In genomic region chr3:46282696-46283095, GRCh38 we compare ENCODE assay signal across 28 cellular contexts. TPM values are rescaled to one million over a fixed set of nuclear protein-coding genes. Genes with fewer than 3 reads are reported as not detected.
DNase-seq lines count a peak whose midpoint lies in the region; ATAC-seq, FAIRE-seq and TF ChIP-seq lines count a peak whose summit lies in the region.
"Had no signal": no experiment of that assay in that cellular context is flagged by ENCODE, and none has a peak within 500 bp of the region (broad histone marks: within the 10 kb centered on the region; RNA-seq: fewer than 3 reads in every experiment).

No MANE protein-coding gene starts in this region.

- no peak for TF ChIP-seq CTCF in GM12878 (IDR thresholded peaks at IDR 0.05 in 2 of 3, conservative IDR thresholded peaks at IDR 0.05 in 1 of 3; ENCODE audit: control insufficient read depth in 2 of 3, extremely low read depth in 1 of 3, insufficient read depth in 1 of 3, low read depth in 3 of 3, low read length in 3 of 3)

- no peak for TF ChIP-seq POLR2A in GM12878 (IDR thresholded peaks at IDR 0.05; ENCODE audit: low read depth, low read length)

- H3K36me3 ChIP-seq in GM12878 (ENCODE audit: control insufficient read depth in 2 of 2, insufficient read depth in 2 of 2, low read length in 1 of 2) = no peaks in the 10 kb centered on the region
- no peaks in the 10 kb centered on the region for H3K36me3 ChIP-seq in Karpas-422 (ENCODE audit: insufficient read depth, low read length)
- H3K36me3 ChIP-seq: breast epithelium, neutrophil had no signal

- no peak overlapping the region for H3K27ac ChIP-seq in GM12878 (ENCODE audit: control insufficient read depth, insufficient read depth)
- H3K27ac ChIP-seq in Karpas-422 (ENCODE audit: low read length) = no peak overlapping the region
- H3K27ac ChIP-seq: breast epithelium, neutrophil had no signal

- POLR2A ChIA-PET in GM12878 (lab: Charles Lee) = no interaction called here

- H3K4me2 ChIP-seq in GM12878 (ENCODE audit: control insufficient read depth, insufficient read depth) (no peak overlapping the region), Karpas-422 (ENCODE audit: low read depth, low read length, poor library complexity, severe bottlenecking) (no peak overlapping the region)

- H3K9me2 ChIP-seq in Karpas-422 (replicated peaks; ENCODE audit: insufficient read depth, low read length) = no peaks in the 10 kb centered on the region

- in situ Hi-C loops in GM12878 (cut with MboI) = no loop called here

- TF ChIP-seq RAD21 in GM12878 (IDR thresholded peaks at IDR 0.05; ENCODE audit: insufficient read depth, low read depth, low read length) = no peak

- SMC1A ChIA-PET in GM12878 (lab: Charles Lee; ENCODE audit: uncharacterized antibody, unreplicated experiment) = interaction anchor here (0.6 kb wide), 1 partner anchor 17 kb away, joined by 3 read pairs; no protein-coding TSS in a partner anchor

- CTCF ChIA-PET in GM12878 (lab: Yijun Ruan, JAX) = interaction anchor here (1.3 kb wide), 1 partner anchor 88 kb away, joined by 7 read pairs; the partner anchor contains the start of gene CCR5

- H3K4me1 ChIP-seq in GM12878 (ENCODE audit: control insufficient read depth, insufficient read depth, low read length) (peaks cover 25% of the 10 kb centered on the region), Karpas-422 (ENCODE audit: low read length) (no peaks in the 10 kb centered on the region)
- H3K4me1 ChIP-seq: breast epithelium had no signal

- no peaks in the 10 kb centered on the region for H3K27me3 Mint-ChIP-seq in activated CD4-positive, alpha-beta T cell treated with anti-CD3 and anti-CD28 coated beads, Interleukin-2, amount 10 ng/mL, durations not matched to agents 24 days and 14 days

- H3K4me1 Mint-ChIP-seq in activated CD4-positive, alpha-beta T cell treated with anti-CD3 and anti-CD28 coated beads, Interleukin-2, amount 10 ng/mL, durations not matched to agents 24 days and 14 days = peaks cover 78% of the 10 kb centered on the region
- peaks cover 84% of the 10 kb centered on the region for H3K4me1 Mint-ChIP-seq in stimulated activated effector memory CD8-positive, alpha-beta T cell treated with anti-CD3 and anti-CD28 coated beads, Interleukin-12 subunit alpha, Interleukin-12 subunit beta, amount 100 ng/mL, for 72 hours

- peak; percentile 54 for DNase-seq in activated CD4-positive, alpha-beta T cell treated with anti-CD3 and anti-CD28 coated beads, Interleukin-2, amount 10 ng/mL, durations not matched to agents 24 days and 14 days
- DNase-seq in activated CD4-positive, alpha-beta T cell treated with anti-CD3 and anti-CD28 coated beads for 48 hours = no peak
- DNase-seq in MV-4-11 (lab: John Stamatoyannopoulos, UW) (peak; percentile 18), GM12878 (ENCODE audit: low read depth, low spot score) (no peak), ureter (ENCODE audit: low spot score) (no peak), Karpas-422 (no peak)
- DNase-seq in stimulated activated effector memory CD8-positive, alpha-beta T cell treated with anti-CD3 and anti-CD28 coated beads, Interleukin-12 subunit alpha, Interleukin-12 subunit beta, amount 100 ng/mL, for 72 hours (ENCODE audit: low spot score in 2 of 2) = peak in 1 of 2 donors; percentile 48
- DNase-seq: activated CD4-positive, CD25-positive, alpha-beta regulatory T cell; activated effector memory CD4-positive, alpha-beta T cell treated with Interleukin-2 at 50 U/mL for 16 hours; C1 segment of cervical spinal cord; dermis blood vessel endothelial cell; DMS153; left ventricle myocardium superior; NCI-H146; NCI-H69; stimulated activated CD4-positive, alpha-beta T cell treated with anti-CD3 and anti-CD28 coated beads, Interleukin-4, amount 100 ng/mL, for 24 hours; T-helper 9 cell had no signal

- TF ChIP-seq EP300 in GM12878 (IDR thresholded peaks at IDR 0.05; ENCODE audit: borderline replicate concordance in 1 of 2, control insufficient read depth in 1 of 2, low read depth in 2 of 2, low read length in 2 of 2) = no peak

- H4K20me1 ChIP-seq in GM12878 (ENCODE audit: control insufficient read depth, insufficient read depth) (no peaks in the 10 kb centered on the region), Karpas-422 (ENCODE audit: insufficient read depth, low read depth, low read length) (no peaks in the 10 kb centered on the region)

- H3K79me2 ChIP-seq in GM12878 (ENCODE audit: control insufficient read depth, insufficient read depth, low read length) = no peaks in the 10 kb centered on the region
- no peaks in the 10 kb centered on the region for H3K79me2 ChIP-seq in Karpas-422 (ENCODE audit: low read length)

- H2AFZ ChIP-seq in GM12878 (ENCODE audit: control insufficient read depth, low read depth, low read length) = no peak overlapping the region
- H2AFZ ChIP-seq in Karpas-422 (ENCODE audit: low read length) = no peak overlapping the region

- peaks cover 2% of the 10 kb centered on the region; the same call in 2 of the 3 replicates for H3K9me3 ChIP-seq in GM12878 (replicated peaks; ENCODE audit: control insufficient read depth, insufficient read depth, low read length)
- no peaks in the 10 kb centered on the region for H3K9me3 ChIP-seq in Karpas-422 (ENCODE audit: low read length)
- H3K9me3 ChIP-seq: neutrophil had no signal

- FAIRE-seq in GM12878 (lab: Jason Lieb, UNC) = no peak
- FAIRE-seq: G401.6, urothelium cell line had no signal

- H3K9ac ChIP-seq in GM12878 (ENCODE audit: control insufficient read depth, insufficient read depth, low read length) (no peak overlapping the region), Karpas-422 (ENCODE audit: low read length) (no peak overlapping the region)

- H3K9me3 Mint-ChIP-seq in activated CD4-positive, alpha-beta T cell treated with anti-CD3 and anti-CD28 coated beads, Interleukin-2, amount 10 ng/mL, durations not matched to agents 24 days and 14 days = peaks cover 15% of the 10 kb centered on the region
- peaks cover under 1% of the 10 kb centered on the region for H3K9me3 Mint-ChIP-seq in stimulated activated effector memory CD8-positive, alpha-beta T cell treated with anti-CD3 and anti-CD28 coated beads, Interleukin-12 subunit alpha, Interleukin-12 subunit beta, amount 100 ng/mL, for 72 hours

- 80% methylated on average over 2 of the region's 2 CpGs for WGBS in GM12878 (ENCODE audit: insufficient coverage, insufficient replicate concordance, low lambda C conversion rate, missing lambda C conversion rate)

- H3K4me3 ChIP-seq in GM12878 (no peak overlapping the region), Karpas-422 (ENCODE audit: low read length) (no peak overlapping the region)
- H3K4me3 ChIP-seq: breast epithelium had no signal

- no TSS peak for BruUV-seq in GM12878 (replicated peaks; lab: Mats Ljungman, UMichigan)

- peak overlapping the region; percentile 6 for H3K27ac Mint-ChIP-seq in activated CD4-positive, alpha-beta T cell treated with anti-CD3 and anti-CD28 coated beads, Interleukin-2, amount 10 ng/mL, durations not matched to agents 24 days and 14 days
- peak overlapping the region; percentile 84 for H3K27ac Mint-ChIP-seq in stimulated activated effector memory CD8-positive, alpha-beta T cell treated with anti-CD3 and anti-CD28 coated beads, Interleukin-12 subunit alpha, Interleukin-12 subunit beta, amount 100 ng/mL, for 72 hours

- RAD21 ChIA-PET in GM12878 (lab: Charles Lee; ENCODE audit: unreplicated experiment) = interaction anchor here (1.4 kb wide), 1 partner anchor 17 kb away, joined by 3 read pairs; no protein-coding TSS in a partner anchor

- peaks cover 11% of the 10 kb centered on the region for H3K36me3 Mint-ChIP-seq in activated CD4-positive, alpha-beta T cell treated with anti-CD3 and anti-CD28 coated beads, Interleukin-2, amount 10 ng/mL, durations not matched to agents 24 days and 14 days (ENCODE audit: low read depth)
- H3K36me3 Mint-ChIP-seq in stimulated activated effector memory CD8-positive, alpha-beta T cell treated with anti-CD3 and anti-CD28 coated beads, Interleukin-12 subunit alpha, Interleukin-12 subunit beta, amount 100 ng/mL, for 72 hours = peaks cover 27% of the 10 kb centered on the region

- intact Hi-C loops in activated CD4-positive, alpha-beta T cell treated with anti-CD3 and anti-CD28 coated beads, Interleukin-2, amount 10 ng/mL, durations not matched to agents 24 days and 14 days (cut with micrococcal nuclease) = no loop called here
- intact Hi-C loops in GM12878 (cut with micrococcal nuclease; ENCODE audit: unreplicated experiment) = no loop called here

- no peak overlapping the region for H3K4me3 Mint-ChIP-seq in activated CD4-positive, alpha-beta T cell treated with anti-CD3 and anti-CD28 coated beads, Interleukin-2, amount 10 ng/mL, durations not matched to agents 24 days and 14 days
- H3K4me3 Mint-ChIP-seq in stimulated activated effector memory CD8-positive, alpha-beta T cell treated with anti-CD3 and anti-CD28 coated beads, Interleukin-12 subunit alpha, Interleukin-12 subunit beta, amount 100 ng/mL, for 72 hours = peak overlapping the region; percentile 35

- peak; percentile 50; the same call in 2 of the 3 replicates for ATAC-seq in GM12878
- ATAC-seq in stimulated activated effector memory CD8-positive, alpha-beta T cell treated with anti-CD3 and anti-CD28 coated beads, Interleukin-12 subunit alpha, Interleukin-12 subunit beta, amount 100 ng/mL, for 72 hours = no peak
- no peak for ATAC-seq in HG02852 (IDR thresholded peaks at IDR 0.05; ENCODE audit: unreplicated experiment)
- ATAC-seq: left ventricle myocardium superior, Panc1 had no signal

- no peaks in the 10 kb centered on the region for H3K27me3 ChIP-seq in GM12878 (replicated peaks in 1 of 2; ENCODE audit: control insufficient read depth in 2 of 2, insufficient read depth in 2 of 2, low read length in 1 of 2)
- H3K27me3 ChIP-seq in Karpas-422 (ENCODE audit: low read length) = no peaks in the 10 kb centered on the region; the same call in 1 of the 2 replicates
- H3K27me3 ChIP-seq: breast epithelium, neutrophil had no signal

RNA-seq across cellular contexts. Expression of gene CCR3, which starts 40.4 kb away (rescaled TPM):
- total RNA-seq in activated CD4-positive, alpha-beta T cell treated with anti-CD3 and anti-CD28 coated beads, Interleukin-2, amount 10 ng/mL, durations not matched to agents 24 days and 14 days = not detected in 2 replicates
- 0.42 and 0.54 TPM in 2 replicates for total RNA-seq in GM12878 (2013; cell fraction: nucleolus; rRNA removed)
- 0.23 and 0.65 TPM in 2 replicates for total RNA-seq in GM12878 (2014; rRNA removed)
- 0.27 and 0.60 TPM in 2 replicates for total RNA-seq in GM12878 (2014; rRNA removed; fragmentation: Illumina TruSeq; extraction: Trizol)
- 0.41 and 0.66 TPM in 2 replicates for total RNA-seq in GM12878 (2021)
- not detected for polyA plus RNA-seq in GM12878 (2011; ENCODE audit: low read depth)
- polyA plus RNA-seq in GM12878 (2011; rRNA removed) = not detected in 2 replicates
- 0.05 and 0.06 TPM in 2 replicates for polyA plus RNA-seq in GM12878 (2011; cell fraction: cytosol; rRNA removed)
- not detected in 2 replicates for polyA plus RNA-seq in GM12878 (2011; cell fraction: nucleus; rRNA removed)
- 0.19 and 0.27 TPM in 2 replicates for polyA plus RNA-seq in GM12878 (2012)
- 0.65 and 0.78 TPM in 2 replicates for polyA plus RNA-seq in GM12878 (2014; fragmentation: Illumina TruSeq; extraction: Trizol)
- polyA plus RNA-seq in GM12878 (2014; fragmentation: Nextera tagmentation; extraction: Ambion mirVana) = under 1 TPM; 0.53 TPM
- 0.58 TPM in 2 replicates for polyA plus RNA-seq in GM12878 (2014; rRNA removed)
- under 1 TPM; 0.13 to 0.20 TPM for polyA plus RNA-seq in GM12878 (2016; fragmentation: Nextera tagmentation; extraction: Ambion mirVana)
- polyA minus RNA-seq in GM12878 (2011; rRNA and poly(A)+ RNA removed) = not detected in 2 replicates
- polyA minus RNA-seq in GM12878 (2011; cell fraction: cytosol; rRNA and poly(A)+ RNA removed) = not detected in 2 replicates
- not detected in 2 replicates for polyA minus RNA-seq in GM12878 (2011; cell fraction: nucleus; rRNA and poly(A)+ RNA removed)
- not detected for total RNA-seq in ureter
- not detected in 2 replicates for total RNA-seq in Karpas-422 (2014; rRNA removed; shearing (Covaris generic); ENCODE audit: low replicate concordance)
- total RNA-seq: A673, breast epithelium, dermis blood vessel endothelial cell, fibroblast of villous mesenchyme, left ventricle myocardium superior, mucosa of gallbladder, SK-MEL-5, subcutaneous adipose tissue had no signal

Comparison
In these comparisons a context has a peak if more than half of its experiments do, and no peak if none do; other contexts are left out.
1. DNase-seq: peak in activated CD4-positive, alpha-beta T cell treated with anti-CD3 and anti-CD28 coated beads, Interleukin-2, amount 10 ng/mL, durations not matched to agents 24 days and 14 days (single experiment) and MV-4-11 (single experiment); none in activated CD4-positive, alpha-beta T cell treated with anti-CD3 and anti-CD28 coated beads for 48 hours (single experiment), GM12878 (single experiment), ureter (single experiment) and Karpas-422 (single experiment).